1 cellular context compared by ENCODE assay signal in the genomic region with DNA sequence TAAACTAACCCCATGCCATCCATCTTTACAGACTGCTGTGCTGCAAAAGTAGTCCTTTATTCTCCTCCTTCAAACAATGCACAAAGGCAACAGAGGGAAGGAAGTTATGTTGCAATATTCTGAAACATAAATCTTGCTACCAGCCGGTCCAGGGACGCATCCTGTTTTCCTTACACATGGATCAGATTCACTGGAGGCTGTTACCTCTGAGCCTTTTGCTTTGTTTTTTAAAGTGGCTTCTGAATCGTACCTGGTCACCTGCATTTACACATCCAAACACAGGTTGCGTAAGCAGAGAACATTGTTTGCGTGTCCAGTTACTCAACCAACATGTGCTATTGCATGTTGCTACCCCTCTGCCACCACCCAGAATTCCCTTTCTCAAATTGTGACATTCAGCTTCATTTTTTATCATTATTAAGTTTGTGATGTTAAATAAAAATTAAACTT.
A peak's percentile ranks its signal among the peaks of the same experiment; 100 is the strongest.
TF ChIP-seq lines count a peak whose summit lies in the region.

No MANE protein-coding gene starts in this region.

TF ChIP-seq in HepG2, 621 proteins besides CTCF, POLR2A, EP300 and RAD21 (continued from another document and continues in another):
- TF ChIP-seq, protein P1, sequence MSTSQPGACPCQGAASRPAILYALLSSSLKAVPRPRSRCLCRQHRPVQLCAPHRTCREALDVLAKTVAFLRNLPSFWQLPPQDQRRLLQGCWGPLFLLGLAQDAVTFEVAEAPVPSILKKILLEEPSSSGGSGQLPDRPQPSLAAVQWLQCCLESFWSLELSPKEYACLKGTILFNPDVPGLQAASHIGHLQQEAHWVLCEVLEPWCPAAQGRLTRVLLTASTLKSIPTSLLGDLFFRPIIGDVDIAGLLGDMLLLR (CRISPR knock-in tag; IDR thresholded peaks at IDR 0.05), result no peak
- no peak for TF ChIP-seq PAF1 (CRISPR knock-in tag; IDR thresholded peaks at IDR 0.05)
- no peak for TF ChIP-seq ZNF432 (CRISPR knock-in tag; IDR thresholded peaks at IDR 0.05; ENCODE audit: borderline replicate concordance)
- TF ChIP-seq ZNF253 (CRISPR knock-in tag; IDR thresholded peaks at IDR 0.05; ENCODE audit: borderline replicate concordance), result no peak
- no peak for TF ChIP-seq ZFP36 (IDR thresholded peaks at IDR 0.05; ENCODE audit: borderline replicate concordance, low read depth, low read length, partially characterized antibody)
- peak; percentile 26 for TF ChIP-seq JARID2 (CRISPR knock-in tag; IDR thresholded peaks at IDR 0.05; ENCODE audit: insufficient replicate concordance)
- TF ChIP-seq, protein P2, sequence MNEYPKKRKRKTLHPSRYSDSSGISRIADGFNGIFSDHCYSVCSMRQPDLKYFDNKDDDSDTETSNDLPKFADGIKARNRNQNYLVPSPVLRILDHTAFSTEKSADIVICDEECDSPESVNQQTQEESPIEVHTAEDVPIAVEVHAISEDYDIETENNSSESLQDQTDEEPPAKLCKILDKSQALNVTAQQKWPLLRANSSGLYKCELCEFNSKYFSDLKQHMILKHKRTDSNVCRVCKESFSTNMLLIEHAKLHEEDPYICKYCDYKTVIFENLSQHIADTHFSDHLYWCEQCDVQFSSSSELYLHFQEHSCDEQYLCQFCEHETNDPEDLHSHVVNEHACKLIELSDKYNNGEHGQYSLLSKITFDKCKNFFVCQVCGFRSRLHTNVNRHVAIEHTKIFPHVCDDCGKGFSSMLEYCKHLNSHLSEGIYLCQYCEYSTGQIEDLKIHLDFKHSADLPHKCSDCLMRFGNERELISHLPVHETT (CRISPR knock-in tag; conservative IDR thresholded peaks at IDR 0.05), result peak; percentile 73; the same call in 1 of the 2 replicates
- TF ChIP-seq ZSCAN29 (CRISPR knock-in tag; conservative IDR thresholded peaks at IDR 0.05), result 0 out of 2 replicates have a peak, but pooled peaks have one; percentile 30
- peak; percentile 96 for TF ChIP-seq ETV5 (CRISPR knock-in tag; IDR thresholded peaks at IDR 0.05; ENCODE audit: borderline replicate concordance)
- TF ChIP-seq NFYC (CRISPR knock-in tag; IDR thresholded peaks at IDR 0.05), result no peak; the same call in 1 of the 2 replicates
- no peak for TF ChIP-seq RAD51 (IDR thresholded peaks at IDR 0.05; ENCODE audit: borderline replicate concordance)
- TF ChIP-seq, protein P3, sequence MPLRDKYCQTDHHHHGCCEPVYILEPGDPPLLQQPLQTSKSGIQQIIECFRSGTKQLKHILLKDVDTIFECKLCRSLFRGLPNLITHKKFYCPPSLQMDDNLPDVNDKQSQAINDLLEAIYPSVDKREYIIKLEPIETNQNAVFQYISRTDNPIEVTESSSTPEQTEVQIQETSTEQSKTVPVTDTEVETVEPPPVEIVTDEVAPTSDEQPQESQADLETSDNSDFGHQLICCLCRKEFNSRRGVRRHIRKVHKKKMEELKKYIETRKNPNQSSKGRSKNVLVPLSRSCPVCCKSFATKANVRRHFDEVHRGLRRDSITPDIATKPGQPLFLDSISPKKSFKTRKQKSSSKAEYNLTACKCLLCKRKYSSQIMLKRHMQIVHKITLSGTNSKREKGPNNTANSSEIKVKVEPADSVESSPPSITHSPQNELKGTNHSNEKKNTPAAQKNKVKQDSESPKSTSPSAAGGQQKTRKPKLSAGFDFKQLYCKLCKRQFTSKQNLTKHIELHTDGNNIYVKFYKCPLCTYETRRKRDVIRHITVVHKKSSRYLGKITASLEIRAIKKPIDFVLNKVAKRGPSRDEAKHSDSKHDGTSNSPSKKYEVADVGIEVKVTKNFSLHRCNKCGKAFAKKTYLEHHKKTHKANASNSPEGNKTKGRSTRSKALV (CRISPR knock-in tag; IDR thresholded peaks at IDR 0.05), result 0 out of 2 replicates have a peak, but pooled peaks have one; percentile 9
- TF ChIP-seq BRD4 (CRISPR knock-in tag; IDR thresholded peaks at IDR 0.05), result no peak; the same call in 1 of the 2 replicates
- peak; percentile 15 for TF ChIP-seq MED8 (CRISPR knock-in tag; IDR thresholded peaks at IDR 0.05; ENCODE audit: insufficient replicate concordance)
- no peak for TF ChIP-seq MZF1 (CRISPR knock-in tag; IDR thresholded peaks at IDR 0.05; ENCODE audit: borderline replicate concordance)
- TF ChIP-seq NFYB (CRISPR knock-in tag; IDR thresholded peaks at IDR 0.05), result no peak
- TF ChIP-seq, protein P4, sequence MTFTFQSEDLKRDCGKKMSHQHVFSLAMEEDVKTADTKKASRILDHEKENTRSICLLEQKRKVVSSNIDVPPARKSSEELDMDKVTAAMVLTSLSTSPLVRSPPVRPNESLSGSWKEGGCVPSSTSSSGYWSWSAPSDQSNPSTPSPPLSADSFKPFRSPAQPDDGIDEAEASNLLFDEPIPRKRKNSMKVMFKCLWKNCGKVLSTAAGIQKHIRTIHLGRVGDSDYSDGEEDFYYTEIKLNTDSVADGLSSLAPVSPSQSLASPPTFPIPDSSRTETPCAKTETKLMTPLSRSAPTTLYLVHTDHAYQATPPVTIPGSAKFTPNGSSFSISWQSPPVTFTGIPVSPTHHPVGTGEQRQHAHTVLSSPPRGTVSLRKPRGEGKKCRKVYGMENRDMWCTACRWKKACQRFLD (CRISPR knock-in tag; IDR thresholded peaks at IDR 0.05; ENCODE audit: borderline replicate concordance), result no peak
- TF ChIP-seq, protein P5, sequence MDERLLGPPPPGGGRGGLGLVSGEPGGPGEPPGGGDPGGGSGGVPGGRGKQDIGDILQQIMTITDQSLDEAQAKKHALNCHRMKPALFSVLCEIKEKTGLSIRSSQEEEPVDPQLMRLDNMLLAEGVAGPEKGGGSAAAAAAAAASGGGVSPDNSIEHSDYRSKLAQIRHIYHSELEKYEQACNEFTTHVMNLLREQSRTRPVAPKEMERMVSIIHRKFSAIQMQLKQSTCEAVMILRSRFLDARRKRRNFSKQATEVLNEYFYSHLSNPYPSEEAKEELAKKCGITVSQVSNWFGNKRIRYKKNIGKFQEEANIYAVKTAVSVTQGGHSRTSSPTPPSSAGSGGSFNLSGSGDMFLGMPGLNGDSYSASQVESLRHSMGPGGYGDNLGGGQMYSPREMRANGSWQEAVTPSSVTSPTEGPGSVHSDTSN (CRISPR knock-in tag; IDR thresholded peaks at IDR 0.05), result 0 out of 2 replicates have a peak, but pooled peaks have one; percentile 11
- TF ChIP-seq, protein P6, sequence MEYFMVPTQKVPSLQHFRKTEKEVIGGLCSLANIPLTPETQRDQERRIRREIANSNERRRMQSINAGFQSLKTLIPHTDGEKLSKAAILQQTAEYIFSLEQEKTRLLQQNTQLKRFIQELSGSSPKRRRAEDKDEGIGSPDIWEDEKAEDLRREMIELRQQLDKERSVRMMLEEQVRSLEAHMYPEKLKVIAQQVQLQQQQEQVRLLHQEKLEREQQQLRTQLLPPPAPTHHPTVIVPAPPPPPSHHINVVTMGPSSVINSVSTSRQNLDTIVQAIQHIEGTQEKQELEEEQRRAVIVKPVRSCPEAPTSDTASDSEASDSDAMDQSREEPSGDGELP (IDR thresholded peaks at IDR 0.05; ENCODE audit: borderline replicate concordance, low read depth), result peak; percentile 74
- no peak for TF ChIP-seq ZNF549 (CRISPR knock-in tag; IDR thresholded peaks at IDR 0.05)
- TF ChIP-seq NCOR1 (IDR thresholded peaks at IDR 0.05; ENCODE audit: borderline replicate concordance, low read length), result peak; percentile 77; the same call in 1 of the 2 replicates
- TF ChIP-seq ELF1 (CRISPR knock-in tag; IDR thresholded peaks at IDR 0.05), result no peak; the same call in 1 of the 2 replicates
- no peak for TF ChIP-seq DR1 (CRISPR knock-in tag; IDR thresholded peaks at IDR 0.05)
- no peak for TF ChIP-seq NBN (conservative IDR thresholded peaks at IDR 0.05)
- no peak for TF ChIP-seq KDM4B (CRISPR knock-in tag; IDR thresholded peaks at IDR 0.05)
- TF ChIP-seq, protein P7, sequence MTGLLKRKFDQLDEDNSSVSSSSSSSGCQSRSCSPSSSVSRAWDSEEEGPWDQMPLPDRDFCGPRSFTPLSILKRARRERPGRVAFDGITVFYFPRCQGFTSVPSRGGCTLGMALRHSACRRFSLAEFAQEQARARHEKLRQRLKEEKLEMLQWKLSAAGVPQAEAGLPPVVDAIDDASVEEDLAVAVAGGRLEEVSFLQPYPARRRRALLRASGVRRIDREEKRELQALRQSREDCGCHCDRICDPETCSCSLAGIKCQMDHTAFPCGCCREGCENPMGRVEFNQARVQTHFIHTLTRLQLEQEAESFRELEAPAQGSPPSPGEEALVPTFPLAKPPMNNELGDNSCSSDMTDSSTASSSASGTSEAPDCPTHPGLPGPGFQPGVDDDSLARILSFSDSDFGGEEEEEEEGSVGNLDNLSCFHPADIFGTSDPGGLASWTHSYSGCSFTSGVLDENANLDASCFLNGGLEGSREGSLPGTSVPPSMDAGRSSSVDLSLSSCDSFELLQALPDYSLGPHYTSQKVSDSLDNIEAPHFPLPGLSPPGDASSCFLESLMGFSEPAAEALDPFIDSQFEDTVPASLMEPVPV (CRISPR knock-in tag; IDR thresholded peaks at IDR 0.05), result no peak
- TF ChIP-seq, protein P8, sequence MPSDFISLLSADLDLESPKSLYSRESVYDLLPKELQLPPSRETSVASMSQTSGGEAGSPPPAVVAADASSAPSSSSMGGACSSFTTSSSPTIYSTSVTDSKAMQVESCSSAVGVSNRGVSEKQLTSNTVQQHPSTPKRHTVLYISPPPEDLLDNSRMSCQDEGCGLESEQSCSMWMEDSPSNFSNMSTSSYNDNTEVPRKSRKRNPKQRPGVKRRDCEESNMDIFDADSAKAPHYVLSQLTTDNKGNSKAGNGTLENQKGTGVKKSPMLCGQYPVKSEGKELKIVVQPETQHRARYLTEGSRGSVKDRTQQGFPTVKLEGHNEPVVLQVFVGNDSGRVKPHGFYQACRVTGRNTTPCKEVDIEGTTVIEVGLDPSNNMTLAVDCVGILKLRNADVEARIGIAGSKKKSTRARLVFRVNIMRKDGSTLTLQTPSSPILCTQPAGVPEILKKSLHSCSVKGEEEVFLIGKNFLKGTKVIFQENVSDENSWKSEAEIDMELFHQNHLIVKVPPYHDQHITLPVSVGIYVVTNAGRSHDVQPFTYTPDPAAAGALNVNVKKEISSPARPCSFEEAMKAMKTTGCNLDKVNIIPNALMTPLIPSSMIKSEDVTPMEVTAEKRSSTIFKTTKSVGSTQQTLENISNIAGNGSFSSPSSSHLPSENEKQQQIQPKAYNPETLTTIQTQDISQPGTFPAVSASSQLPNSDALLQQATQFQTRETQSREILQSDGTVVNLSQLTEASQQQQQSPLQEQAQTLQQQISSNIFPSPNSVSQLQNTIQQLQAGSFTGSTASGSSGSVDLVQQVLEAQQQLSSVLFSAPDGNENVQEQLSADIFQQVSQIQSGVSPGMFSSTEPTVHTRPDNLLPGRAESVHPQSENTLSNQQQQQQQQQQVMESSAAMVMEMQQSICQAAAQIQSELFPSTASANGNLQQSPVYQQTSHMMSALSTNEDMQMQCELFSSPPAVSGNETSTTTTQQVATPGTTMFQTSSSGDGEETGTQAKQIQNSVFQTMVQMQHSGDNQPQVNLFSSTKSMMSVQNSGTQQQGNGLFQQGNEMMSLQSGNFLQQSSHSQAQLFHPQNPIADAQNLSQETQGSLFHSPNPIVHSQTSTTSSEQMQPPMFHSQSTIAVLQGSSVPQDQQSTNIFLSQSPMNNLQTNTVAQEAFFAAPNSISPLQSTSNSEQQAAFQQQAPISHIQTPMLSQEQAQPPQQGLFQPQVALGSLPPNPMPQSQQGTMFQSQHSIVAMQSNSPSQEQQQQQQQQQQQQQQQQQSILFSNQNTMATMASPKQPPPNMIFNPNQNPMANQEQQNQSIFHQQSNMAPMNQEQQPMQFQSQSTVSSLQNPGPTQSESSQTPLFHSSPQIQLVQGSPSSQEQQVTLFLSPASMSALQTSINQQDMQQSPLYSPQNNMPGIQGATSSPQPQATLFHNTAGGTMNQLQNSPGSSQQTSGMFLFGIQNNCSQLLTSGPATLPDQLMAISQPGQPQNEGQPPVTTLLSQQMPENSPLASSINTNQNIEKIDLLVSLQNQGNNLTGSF (CRISPR knock-in tag; IDR thresholded peaks at IDR 0.05), result no peak
- TF ChIP-seq ZNF652 (CRISPR knock-in tag; IDR thresholded peaks at IDR 0.05; ENCODE audit: borderline replicate concordance, low read depth), result no peak; the same call in 1 of the 2 replicates
- 0 out of 2 replicates have a peak, but pooled peaks have one; percentile 67 for TF ChIP-seq CCDC6 (CRISPR knock-in tag; IDR thresholded peaks at IDR 0.05)
- peak; percentile 41; the same call in 1 of the 3 replicates for TF ChIP-seq MXI1 (IDR thresholded peaks at IDR 0.05; ENCODE audit: borderline replicate concordance, low read depth, low read length)
- TF ChIP-seq PITX1 (CRISPR knock-in tag; IDR thresholded peaks at IDR 0.05), result peak; percentile 75; the same call in 1 of the 2 replicates
- TF ChIP-seq MEIS2 (CRISPR knock-in tag; IDR thresholded peaks at IDR 0.05), result peak; percentile 89
- no peak for TF ChIP-seq NCOA5 (CRISPR knock-in tag; IDR thresholded peaks at IDR 0.05)
- no peak for TF ChIP-seq ESRRA (CRISPR knock-in tag; IDR thresholded peaks at IDR 0.05; ENCODE audit: low read depth)
- TF ChIP-seq, protein P9, sequence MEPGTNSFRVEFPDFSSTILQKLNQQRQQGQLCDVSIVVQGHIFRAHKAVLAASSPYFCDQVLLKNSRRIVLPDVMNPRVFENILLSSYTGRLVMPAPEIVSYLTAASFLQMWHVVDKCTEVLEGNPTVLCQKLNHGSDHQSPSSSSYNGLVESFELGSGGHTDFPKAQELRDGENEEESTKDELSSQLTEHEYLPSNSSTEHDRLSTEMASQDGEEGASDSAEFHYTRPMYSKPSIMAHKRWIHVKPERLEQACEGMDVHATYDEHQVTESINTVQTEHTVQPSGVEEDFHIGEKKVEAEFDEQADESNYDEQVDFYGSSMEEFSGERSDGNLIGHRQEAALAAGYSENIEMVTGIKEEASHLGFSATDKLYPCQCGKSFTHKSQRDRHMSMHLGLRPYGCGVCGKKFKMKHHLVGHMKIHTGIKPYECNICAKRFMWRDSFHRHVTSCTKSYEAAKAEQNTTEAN (CRISPR knock-in tag; conservative IDR thresholded peaks at IDR 0.05), result peak; percentile 97
- TF ChIP-seq HNF4A (CRISPR knock-in tag; IDR thresholded peaks at IDR 0.05), result peak; percentile 56
- TF ChIP-seq RELA (CRISPR knock-in tag; IDR thresholded peaks at IDR 0.05), result no peak
- TF ChIP-seq ZNF33A (CRISPR knock-in tag; IDR thresholded peaks at IDR 0.05; ENCODE audit: borderline replicate concordance), result no peak
- TF ChIP-seq NFIB (CRISPR knock-in tag; IDR thresholded peaks at IDR 0.05; ENCODE audit: borderline replicate concordance), result no peak
- 0 out of 2 replicates have a peak, but pooled peaks have one; percentile 50 for TF ChIP-seq ZNF124 (CRISPR knock-in tag; IDR thresholded peaks at IDR 0.05)
- TF ChIP-seq, protein P10, sequence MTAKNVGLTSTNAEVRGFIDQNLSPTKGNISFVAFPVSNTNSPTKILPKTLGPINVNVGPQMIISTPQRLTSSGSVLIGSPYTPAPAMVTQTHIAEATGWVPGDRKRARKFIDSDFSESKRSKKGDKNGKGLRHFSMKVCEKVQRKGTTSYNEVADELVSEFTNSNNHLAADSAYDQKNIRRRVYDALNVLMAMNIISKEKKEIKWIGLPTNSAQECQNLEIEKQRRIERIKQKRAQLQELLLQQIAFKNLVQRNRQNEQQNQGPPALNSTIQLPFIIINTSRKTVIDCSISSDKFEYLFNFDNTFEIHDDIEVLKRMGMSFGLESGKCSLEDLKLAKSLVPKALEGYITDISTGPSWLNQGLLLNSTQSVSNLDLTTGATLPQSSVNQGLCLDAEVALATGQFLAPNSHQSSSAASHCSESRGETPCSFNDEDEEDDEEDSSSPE (CRISPR knock-in tag; IDR thresholded peaks at IDR 0.05), result no peak; the same call in 1 of the 2 replicates
- no peak for TF ChIP-seq PHF20 (CRISPR knock-in tag; IDR thresholded peaks at IDR 0.05)
- TF ChIP-seq, protein P11, sequence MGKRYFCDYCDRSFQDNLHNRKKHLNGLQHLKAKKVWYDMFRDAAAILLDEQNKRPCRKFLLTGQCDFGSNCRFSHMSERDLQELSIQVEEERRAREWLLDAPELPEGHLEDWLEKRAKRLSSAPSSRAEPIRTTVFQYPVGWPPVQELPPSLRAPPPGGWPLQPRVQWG (CRISPR knock-in tag; IDR thresholded peaks at IDR 0.05; ENCODE audit: borderline replicate concordance, low read depth), result no peak
